Comparison of ENCODE assay signal across 17 cellular contexts in genomic region chr1:209545423-209545822, GRCh38.
DNase-seq lines count a peak whose midpoint lies in the region; TF ChIP-seq lines count a peak whose summit lies in the region.
"Had no signal": no experiment of that assay in that cellular context is flagged by ENCODE, and none has a peak within 500 bp of the region (broad histone marks: within the 10 kb centered on the region; RNA-seq: fewer than 3 reads in every experiment).

No MANE protein-coding gene starts in this region.

- no peaks in the 10 kb centered on the region for H3K36me3 Mint-ChIP-seq in T-helper 1 cell treated with Interleukin-12 subunit alpha and Interleukin-12 subunit beta and Interleukin-4 antibody, amounts not matched to agents 30 μg/mL and 1 μg/mL, for 36 hours (ENCODE audit: low read depth)
- H3K36me3 Mint-ChIP-seq: CD4-positive, CD25-positive, alpha-beta regulatory T cell; CD8-positive, alpha-beta T cell had no signal

- CTCF ChIA-PET in HEK293 (lab: Yijun Ruan, JAX) = interaction anchor here (1.9 kb wide), 1 partner anchor 20 kb away, joined by 9 read pairs; no protein-coding TSS in a partner anchor

- H3K4me1 ChIP-seq in HEK293 (ENCODE audit: control insufficient read depth, insufficient read depth, low read length) = no peaks in the 10 kb centered on the region
- H3K4me1 ChIP-seq: HAP-1 had no signal

- POLR2A ChIA-PET in HEK293 (lab: Yijun Ruan, JAX) = no interaction called here

- no peak overlapping the region for H3K4me3 Mint-ChIP-seq in T-helper 1 cell treated with Interleukin-12 subunit alpha and Interleukin-12 subunit beta and Interleukin-4 antibody, amounts not matched to agents 30 μg/mL and 1 μg/mL, for 36 hours
- H3K4me3 Mint-ChIP-seq: B cell; CD4-positive, CD25-positive, alpha-beta regulatory T cell; CD8-positive, alpha-beta T cell had no signal

- peaks cover 40% of the 10 kb centered on the region for H3K27me3 Mint-ChIP-seq in T-helper 1 cell treated with Interleukin-12 subunit alpha and Interleukin-12 subunit beta and Interleukin-4 antibody, amounts not matched to agents 30 μg/mL and 1 μg/mL, for 36 hours (ENCODE audit: low read depth)

- no peaks in the 10 kb centered on the region for H3K9me3 ChIP-seq in HEK293 (ENCODE audit: control insufficient read depth, insufficient read depth, low read depth, low read length)
- H3K9me3 ChIP-seq: BLaER1, Caco-2, HAP-1 had no signal

- H3K9me3 Mint-ChIP-seq in T-helper 1 cell treated with Interleukin-12 subunit alpha and Interleukin-12 subunit beta and Interleukin-4 antibody, amounts not matched to agents 30 μg/mL and 1 μg/mL, for 36 hours = no peaks in the 10 kb centered on the region
- H3K9me3 Mint-ChIP-seq: CD8-positive, alpha-beta T cell had no signal

- H3K36me3 ChIP-seq in HEK293 (ENCODE audit: control insufficient read depth in 2 of 2, insufficient read depth in 1 of 2, low read length in 2 of 2) = no peaks in the 10 kb centered on the region
- H3K36me3 ChIP-seq: BLaER1, HAP-1 had no signal

- H3K27ac Mint-ChIP-seq in T-helper 1 cell treated with Interleukin-12 subunit alpha and Interleukin-12 subunit beta and Interleukin-4 antibody, amounts not matched to agents 30 μg/mL and 1 μg/mL, for 36 hours = peak overlapping the region; percentile 4
- H3K27ac Mint-ChIP-seq: B cell; CD4-positive, CD25-positive, alpha-beta regulatory T cell; CD8-positive, alpha-beta T cell had no signal

- TF ChIP-seq CTCF in HEK293 (tag by site-specific recombination; IDR thresholded peaks at IDR 0.05) (no peak), coronary artery (IDR thresholded peaks at IDR 0.05) (no peak)

- H3K4me3 ChIP-seq in HEK293 (ENCODE audit: low read depth, low read length) = no peak overlapping the region
- H3K4me3 ChIP-seq in coronary artery = no peak overlapping the region
- H3K4me3 ChIP-seq: BLaER1, HAP-1 had no signal

- DNase-seq in T-helper 1 cell = no peak
- peak; percentile 40 for DNase-seq in coronary artery (ENCODE audit: low spot score)
- DNase-seq in SHP77 treated with DMSO at 0.1 percent for 48 hours (lab: John Stamatoyannopoulos, UW) = no peak
- no peak for DNase-seq in NCI-H1930 (lab: John Stamatoyannopoulos, UW)
- DNase-seq: Caco-2; CD4-positive, CD25-positive, alpha-beta regulatory T cell; CD8-positive, alpha-beta T cell; DMS153; DND-41; GOT3 had no signal

- H3K27ac ChIP-seq in HEK293 (ENCODE audit: extremely low read depth, low read depth, low read length) (no peak overlapping the region), coronary artery (no peak overlapping the region)
- H3K27ac ChIP-seq: 22Rv1, BLaER1, C4-2B had no signal

- H3K4me1 Mint-ChIP-seq in T-helper 1 cell treated with Interleukin-12 subunit alpha and Interleukin-12 subunit beta and Interleukin-4 antibody, amounts not matched to agents 30 μg/mL and 1 μg/mL, for 36 hours (ENCODE audit: low read depth) = peaks cover 5% of the 10 kb centered on the region
- H3K4me1 Mint-ChIP-seq: B cell had no signal

TF ChIP-seq in HEK293, 187 proteins besides CTCF, POLR2A, EP300 and RAD21:
- TF ChIP-seq ZNF202 (tag by site-specific recombination; IDR thresholded peaks at IDR 0.05; ENCODE audit: borderline replicate concordance) (no peak), INSM2 (tag by site-specific recombination; IDR thresholded peaks at IDR 0.05) (no peak), ZBTB26 (tag by site-specific recombination; optimal IDR thresholded peaks at IDR 0.05) (no peak), ZNF366 (tag by site-specific recombination; conservative IDR thresholded peaks at IDR 0.05) (0 out of 2 replicates have a peak, but pooled peaks have one; percentile 70), ZNF335 (tag by site-specific recombination; conservative IDR thresholded peaks at IDR 0.05) (no peak), ZNF37A (tag by site-specific recombination; IDR thresholded peaks at IDR 0.05) (no peak), ZNF76 (tag by site-specific recombination; IDR thresholded peaks at IDR 0.05; ENCODE audit: borderline replicate concordance, low read depth) (no peak)
